ENCODE assay signal across 10 cellular contexts in the genomic region with DNA sequence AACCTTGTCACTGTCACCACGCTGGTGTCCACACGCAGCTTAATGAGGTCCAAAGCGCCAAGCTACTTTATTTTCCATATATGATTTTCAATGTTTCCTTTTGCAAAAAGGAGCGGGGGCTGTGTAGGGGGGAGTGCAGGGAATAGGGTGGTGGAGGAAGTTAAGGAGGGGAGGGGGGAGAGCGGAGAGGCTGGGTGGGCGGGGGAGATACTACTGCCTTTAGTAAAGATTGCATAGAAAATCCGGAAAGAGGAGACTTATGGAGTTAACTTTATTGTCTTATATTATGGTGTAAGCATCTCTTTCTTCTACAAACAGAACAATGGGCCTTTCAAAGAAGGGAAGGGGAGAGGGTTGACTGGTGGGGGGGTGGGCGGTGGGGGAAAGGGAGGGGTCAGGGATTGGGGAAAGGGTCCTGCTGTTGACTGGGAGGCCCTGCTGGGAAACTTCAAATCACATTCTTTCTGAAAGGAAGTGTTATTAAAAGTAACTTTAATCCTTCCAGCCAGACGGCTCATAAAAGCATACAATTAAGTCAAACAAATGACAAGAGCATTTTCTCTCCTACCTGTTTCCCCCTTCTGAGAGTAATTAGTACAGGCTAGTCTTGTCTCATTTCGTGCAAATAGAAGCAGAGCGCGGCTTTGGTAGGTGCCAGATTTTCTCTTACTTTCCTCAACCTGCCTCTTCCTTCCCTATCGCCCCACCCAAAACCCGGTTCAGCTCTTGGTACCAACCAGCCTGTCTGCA.
DNase-seq lines count a peak whose midpoint lies in the region; ATAC-seq and TF ChIP-seq lines count a peak whose summit lies in the region.
"Had no signal": no experiment of that assay in that cellular context is flagged by ENCODE, and none has a peak within 500 bp of the region (broad histone marks: within the 10 kb centered on the region; RNA-seq: fewer than 3 reads in every experiment).

No MANE protein-coding gene starts in this region.

- no peak for ATAC-seq in lower lobe of right lung
- ATAC-seq in GM19455 (IDR thresholded peaks at IDR 0.05; ENCODE audit: unreplicated experiment), result no peak

- H4K20me1 ChIP-seq in mammary epithelial cell (ENCODE audit: insufficient read depth, low read length), result no peaks in the 10 kb centered on the region

- no peaks in the 10 kb centered on the region for H3K9me3 ChIP-seq in mammary epithelial cell (replicated peaks; ENCODE audit: insufficient read depth, low read length)
- no peaks in the 10 kb centered on the region for H3K9me3 ChIP-seq in lower lobe of right lung
- no peaks in the 10 kb centered on the region for H3K9me3 ChIP-seq in thymus (ENCODE audit: control insufficient read depth)
- H3K9me3 ChIP-seq in right atrium auricular region, result no peaks in the 10 kb centered on the region
- H3K9me3 ChIP-seq: neutrophil had no signal

- WGBS in mammary epithelial cell (ENCODE audit: low coverage, missing lambda C conversion rate), result 99% methylated on average over 5 of the region's 14 CpGs
- WGBS in thymus, result 36% methylated on average over 14 of the region's 14 CpGs

- DNase-seq in NCI-H82 (lab: John Stamatoyannopoulos, UW) (peak; percentile 4), NCI-H82 treated with DMSO at 0.1 percent for 48 hours (lab: John Stamatoyannopoulos, UW; ENCODE audit: unreplicated experiment) (no peak), mammary epithelial cell (no peak), lower lobe of right lung (no peak), NCI-H2029 (lab: John Stamatoyannopoulos, UW) (no peak), right atrium auricular region (ENCODE audit: low spot score) (no peak)
- DNase-seq: activated naive CD4-positive, alpha-beta T cell treated with anti-CD3 and anti-CD28 coated beads for 36 hours had no signal

- in situ Hi-C loops in mammary epithelial cell (cut with MboI; ENCODE audit: low sequenced_read_pairs in 2 of 2), result loop anchor here in 1 of 2 donors (25.0 kb wide), 1 partner anchor 655 kb away; no protein-coding TSS in a partner anchor

- no peak for TF ChIP-seq CTCF in mammary epithelial cell (conservative IDR thresholded peaks at IDR 0.05 in 1 of 2, IDR thresholded peaks at IDR 0.05 in 1 of 2; ENCODE audit: extremely low read depth in 1 of 2, insufficient read depth in 1 of 2, low read depth in 1 of 2, low read length in 2 of 2)
- no peak for TF ChIP-seq CTCF in lower lobe of right lung (IDR thresholded peaks at IDR 0.05)
- TF ChIP-seq CTCF in right atrium auricular region (IDR thresholded peaks at IDR 0.05), result no peak

- H3K79me2 ChIP-seq in mammary epithelial cell (ENCODE audit: insufficient read depth, low read length), result no peaks in the 10 kb centered on the region

- H3K9ac ChIP-seq in mammary epithelial cell (ENCODE audit: insufficient read depth, low read length), result no peak overlapping the region

- CTCF ChIA-PET in mammary epithelial cell (lab: Charles Lee; ENCODE audit: low non-redundant PET), result interaction anchor here (0.5 kb wide), 1 partner anchor 706 kb away, joined by 5 read pairs; no protein-coding TSS in a partner anchor

- dilution Hi-C loops in mammary epithelial cell (cut with HindIII; ENCODE audit: low sequenced_read_pairs), result no loop called here

- H3K27me3 ChIP-seq in mammary epithelial cell (ENCODE audit: insufficient read depth, low read length), result peaks cover 2% of the 10 kb centered on the region
- H3K27me3 ChIP-seq in lower lobe of right lung (ENCODE audit: low read depth), result peaks cover 7% of the 10 kb centered on the region
- H3K27me3 ChIP-seq in thymus (ENCODE audit: control insufficient read depth, insufficient read depth), result no peaks in the 10 kb centered on the region
- H3K27me3 ChIP-seq in right atrium auricular region, result no peaks in the 10 kb centered on the region

- H3K27ac ChIP-seq in mammary epithelial cell (ENCODE audit: insufficient read depth, low read depth, low read length) (no peak overlapping the region), lower lobe of right lung (no peak overlapping the region), thymus (ENCODE audit: low read depth) (no peak overlapping the region), right atrium auricular region (no peak overlapping the region)
- H3K27ac ChIP-seq: neutrophil had no signal

- H3K4me3 ChIP-seq in mammary epithelial cell (replicated peaks in 1 of 3; ENCODE audit: insufficient read depth in 1 of 3, low read depth in 2 of 3, low read length in 3 of 3) (peak overlapping the region; percentile 63 to 76 (median 66)), lower lobe of right lung (peak overlapping the region; percentile 42), thymus (ENCODE audit: low read length) (peak overlapping the region; percentile 36), right atrium auricular region (peak overlapping the region in 1 of 2 donors; percentile 32)

- BruUV-seq in mammary epithelial cell (replicated peaks; lab: Mats Ljungman, UMichigan), result no TSS peak

- peak overlapping the region; percentile 99 for H3K4me2 ChIP-seq in mammary epithelial cell (ENCODE audit: insufficient read depth, low read depth, low read length)

- H2AFZ ChIP-seq in mammary epithelial cell (ENCODE audit: low read depth, low read length), result peak overlapping the region; percentile 99

- H3K36me3 ChIP-seq in mammary epithelial cell (ENCODE audit: insufficient read depth, low read length), result no peaks in the 10 kb centered on the region
- H3K36me3 ChIP-seq in lower lobe of right lung, result no peaks in the 10 kb centered on the region
- H3K36me3 ChIP-seq in thymus (ENCODE audit: control insufficient read depth, insufficient read depth), result no peaks in the 10 kb centered on the region
- no peaks in the 10 kb centered on the region for H3K36me3 ChIP-seq in right atrium auricular region
- H3K36me3 ChIP-seq: neutrophil had no signal

- peaks cover 19% of the 10 kb centered on the region for H3K4me1 ChIP-seq in mammary epithelial cell (ENCODE audit: insufficient read depth, low read length)
- peaks cover 19% of the 10 kb centered on the region for H3K4me1 ChIP-seq in lower lobe of right lung
- H3K4me1 ChIP-seq in thymus (ENCODE audit: control insufficient read depth, insufficient read depth, low read length), result no peaks in the 10 kb centered on the region
- H3K4me1 ChIP-seq in right atrium auricular region, result peaks cover 0 to 14% of the 10 kb centered on the region in 2 donors

- intact Hi-C loops in mammary epithelial cell (cut with micrococcal nuclease), result loop anchor here (5.0 to 10.0 kb wide), 3 partner anchors 270 to 570 kb away; no protein-coding TSS in a partner anchor
- intact Hi-C loops in lower lobe of right lung (cut with DNase I), result no loop called here
